In the genomic region with DNA sequence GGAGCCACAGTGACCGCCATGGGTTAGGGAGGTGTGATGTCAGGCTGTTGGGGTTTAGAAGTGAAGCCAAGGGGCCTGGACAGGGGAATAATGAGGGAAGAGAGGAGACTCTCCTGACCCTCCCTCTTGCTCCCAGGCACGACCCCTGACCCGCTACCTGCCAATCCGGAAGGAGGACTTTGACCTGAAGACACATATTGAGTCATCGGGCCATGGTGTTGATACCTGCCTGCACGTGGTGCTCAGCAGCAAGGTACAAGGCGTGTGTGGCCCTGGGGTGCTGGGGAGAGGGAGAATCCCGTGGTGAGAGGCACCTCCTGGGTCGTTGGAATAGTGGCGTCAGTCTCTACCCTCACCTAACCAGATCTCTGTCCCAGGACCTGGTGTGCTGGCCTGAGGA, we compare ENCODE assay signal across 20 cellular contexts. TPM values are rescaled to one million over a fixed set of nuclear protein-coding genes. Genes with fewer than 3 reads are reported as not detected.
DNase-seq lines count a peak whose midpoint lies in the region; ATAC-seq, FAIRE-seq and TF ChIP-seq lines count a peak whose summit lies in the region.
"Had no signal": no experiment of that assay in that cellular context is flagged by ENCODE, and none has a peak within 500 bp of the region (broad histone marks: within the 10 kb centered on the region; RNA-seq: fewer than 3 reads in every experiment).

No MANE protein-coding gene starts in this region.

- no peak overlapping the region for H3K4me2 ChIP-seq in HepG2 (ENCODE audit: low read depth, low read length)
- H3K4me2 ChIP-seq: PC-9 had no signal

- intact Hi-C loops in HepG2 (cut with micrococcal nuclease; ENCODE audit: unreplicated experiment): no loop called here

- in situ Hi-C loops in HepG2 (cut with HindIII; ENCODE audit: extremely low pct_ligation_motif_present, low pct_unique_long_range_greater_than_20kb): no loop called here

- H3K79me2 ChIP-seq in HepG2 (ENCODE audit: insufficient read depth, low read length): no peaks in the 10 kb centered on the region

- H3K36me3 ChIP-seq in Peyer's patch: peaks cover 0 to 75% (median 0%) of the 10 kb centered on the region in 3 donors
- H3K36me3 ChIP-seq in HepG2 (replicated peaks in 1 of 2; ENCODE audit: control insufficient read depth in 1 of 2, insufficient read depth in 2 of 2, low read length in 2 of 2): peaks cover 18 to 29% of the 10 kb centered on the region in 2 experiments; a peak in 4 of 5 replicates
- peaks cover 14 to 92% (median 80%) of the 10 kb centered on the region in 5 donors for H3K36me3 ChIP-seq in subcutaneous abdominal adipose tissue (ENCODE audit: control insufficient read depth in 5 of 5, insufficient read depth in 5 of 5, low read length in 5 of 5)

- H3K27ac ChIP-seq in Peyer's patch: peak overlapping the region in 1 of 4 donors; percentile 44
- no peak overlapping the region for H3K27ac ChIP-seq in coronary artery
- H3K27ac ChIP-seq in HepG2 (ENCODE audit: extremely low read length, insufficient read depth, low read length): no peak overlapping the region
- H3K27ac ChIP-seq in subcutaneous abdominal adipose tissue (ENCODE audit: low read depth, low read length): peak overlapping the region; percentile 91
- H3K27ac ChIP-seq: PC-9 had no signal

- no peak for TF ChIP-seq RAD21 in HepG2 (CRISPR knock-in tag; IDR thresholded peaks at IDR 0.05)

- H3K9me3 ChIP-seq in Peyer's patch (no peaks in the 10 kb centered on the region), HepG2 (ENCODE audit: low read length) (no peaks in the 10 kb centered on the region), subcutaneous abdominal adipose tissue (ENCODE audit: control insufficient read depth in 5 of 5, low read length in 5 of 5) (no peaks in the 10 kb centered on the region)
- H3K9me3 ChIP-seq: BE2C had no signal

- no peak overlapping the region for H2AFZ ChIP-seq in HepG2 (ENCODE audit: low read length)
- H2AFZ ChIP-seq: PC-9 had no signal

- no peak for FAIRE-seq in HepG2 (lab: Jason Lieb, UNC)

- POLR2A ChIA-PET in HepG2 (lab: Yijun Ruan, JAX): no interaction called here

- no peak overlapping the region for H3K4me3 ChIP-seq in Peyer's patch
- no peak overlapping the region for H3K4me3 ChIP-seq in coronary artery
- no peak overlapping the region for H3K4me3 ChIP-seq in HepG2 (replicated peaks in 1 of 3; ENCODE audit: insufficient read depth in 1 of 3, low read depth in 2 of 3, low read length in 3 of 3)
- no peak overlapping the region for H3K4me3 ChIP-seq in subcutaneous abdominal adipose tissue (ENCODE audit: low read depth in 1 of 5, low read length in 5 of 5)
- H3K4me3 ChIP-seq: PC-9 had no signal

- H3K27me3 ChIP-seq in Peyer's patch: no peaks in the 10 kb centered on the region
- no peaks in the 10 kb centered on the region for H3K27me3 ChIP-seq in HepG2 (ENCODE audit: control insufficient read depth in 1 of 2, insufficient read depth in 2 of 2, low read length in 2 of 2)
- no peaks in the 10 kb centered on the region for H3K27me3 ChIP-seq in subcutaneous abdominal adipose tissue (ENCODE audit: control insufficient read depth in 5 of 5, insufficient read depth in 4 of 5, low read length in 5 of 5)
- H3K27me3 ChIP-seq: BE2C had no signal

- ATAC-seq in HepG2 (peak; percentile 65), HG03442 (IDR thresholded peaks at IDR 0.05; ENCODE audit: unreplicated experiment) (no peak)

- H3K9ac ChIP-seq in HepG2 (ENCODE audit: insufficient read depth, low read depth, low read length) (no peak overlapping the region), subcutaneous abdominal adipose tissue (ENCODE audit: low read length in 5 of 5) (peak overlapping the region in 1 of 5 donors; percentile 3)

- no peak for TF ChIP-seq POLR2A in Peyer's patch (IDR thresholded peaks at IDR 0.05)
- TF ChIP-seq POLR2A in HepG2 (IDR thresholded peaks at IDR 0.05; ENCODE audit: insufficient read depth in 1 of 2, low read depth in 2 of 2, low read length in 2 of 2): no peak

- WGBS in HepG2 (ENCODE audit: low lambda C conversion rate): 60% methylated on average over 10 of the region's 10 CpGs

- CTCF ChIA-PET in HepG2 (lab: Yijun Ruan, JAX; ENCODE audit: low intra/inter-chr PET ratio, low total read pairs): no interaction called here

- TF ChIP-seq CTCF in Peyer's patch (IDR thresholded peaks at IDR 0.05) (no peak), coronary artery (IDR thresholded peaks at IDR 0.05) (no peak), HepG2 (CRISPR knock-in tag; IDR thresholded peaks at IDR 0.05) (no peak)

- H3K4me1 ChIP-seq in Peyer's patch: peaks cover 0 to 9% (median 0%) of the 10 kb centered on the region in 4 donors
- peaks cover 22% of the 10 kb centered on the region for H3K4me1 ChIP-seq in HepG2 (ENCODE audit: insufficient read depth, low read length)
- peaks cover 19 to 39% (median 36%) of the 10 kb centered on the region in 5 donors for H3K4me1 ChIP-seq in subcutaneous abdominal adipose tissue (ENCODE audit: control insufficient read depth in 5 of 5, insufficient read depth in 5 of 5, low read length in 5 of 5)
- H3K4me1 ChIP-seq: BE2C had no signal

- H4K20me1 ChIP-seq in HepG2 (ENCODE audit: insufficient read depth, low read length): no peaks in the 10 kb centered on the region

- peak in 1 of 2 experiments; percentile 38; a peak in 1 of 4 replicates for TF ChIP-seq EP300 in HepG2 (IDR thresholded peaks at IDR 0.05; ENCODE audit: low read depth in 2 of 2, low read length in 2 of 2)
- TF ChIP-seq EP300 in HepG2 (CRISPR knock-in tag; IDR thresholded peaks at IDR 0.05; ENCODE audit: borderline replicate concordance): no peak

- BruUV-seq in HepG2 (replicated peaks; lab: Mats Ljungman, UMichigan): no TSS peak

- peak in 2 of 3 donors; percentile 68 to 79 for DNase-seq in Peyer's patch
- DNase-seq in coronary artery (ENCODE audit: low spot score): peak; percentile 68
- DNase-seq in HepG2 (ENCODE audit: low spot score): peak; percentile 34
- no peak for DNase-seq in stimulated activated CD4-positive, alpha-beta T cell treated with anti-CD3 and anti-CD28 coated beads, Interleukin-12 subunit alpha, Interleukin-12 subunit beta, amount 100 ng/mL, for 4 hours
- no peak for DNase-seq in NCI-H2029 treated with DMSO at 0.1 percent for 48 hours (lab: John Stamatoyannopoulos, UW)
- DNase-seq: BE2C, DMS79, H7, KBM-7, MM.1S, NCI-H1048, NCI-H1417 treated with DMSO at 0.1 percent for 48 hours, NCI-H1930, NCI-H2227 treated with DMSO at 0.1 percent for 48 hours, NCI-H510A, NCI-H748 treated with DMSO at 0.1 percent for 48 hours, PC-9 had no signal

TF ChIP-seq in HepG2, 621 proteins besides CTCF, POLR2A, EP300 and RAD21 (continues in another document):
- TF ChIP-seq ZNF678 (CRISPR knock-in tag; IDR thresholded peaks at IDR 0.05): no peak

RNA-seq across cellular contexts. Expression of a gene that starts 29.5 kb away (rescaled TPM):
- total RNA-seq in Peyer's patch (10 to 100 TPM; 18.9 to 53.4 (median 32.6) TPM), HepG2 (2016; rRNA removed; fragmentation: Illumina TruSeq; extraction: Trizol) (0.46 and 0.86 TPM in 2 replicates)
- total RNA-seq in HepG2 (2016; cell fraction: cytosol; rRNA removed; fragmentation: Illumina TruSeq; extraction: Trizol; ENCODE audit: low read depth): 0.51 and 0.71 TPM in 2 replicates
- 0.13 and 1.3 TPM in 2 replicates for total RNA-seq in HepG2 (2016; cell fraction: insoluble cytoplasmic fraction; rRNA removed; fragmentation: Illumina TruSeq; extraction: Trizol)
- total RNA-seq in HepG2 (2016; cell fraction: membrane; rRNA removed; fragmentation: Illumina TruSeq; extraction: Trizol): 0.24 and 0.59 TPM in 2 replicates
- total RNA-seq in HepG2 (2016; cell fraction: nucleus; rRNA removed; fragmentation: Illumina TruSeq; extraction: Trizol): 1.1 and 2.0 TPM in 2 replicates
- polyA plus RNA-seq in HepG2 (2011; rRNA removed): 0.50 and 0.53 TPM in 2 replicates
- 0.09 and 0.11 TPM in 2 replicates for polyA plus RNA-seq in HepG2 (2011; cell fraction: cytosol; rRNA removed)
- 2.1 and 2.9 TPM in 2 replicates for polyA plus RNA-seq in HepG2 (2011; cell fraction: nucleus; rRNA removed)
- 0.63 and 1.1 TPM in 2 replicates for polyA plus RNA-seq in HepG2 (2012)
- 0.17 and 0.23 TPM in 2 replicates for polyA plus RNA-seq in HepG2 (2016; cell fraction: cytosol; fragmentation: Illumina TruSeq; extraction: Trizol; ENCODE audit: low read depth)
- polyA plus RNA-seq in HepG2 (2016; cell fraction: insoluble cytoplasmic fraction; fragmentation: Illumina TruSeq; extraction: Trizol; ENCODE audit: low read depth): 0.19 and 0.55 TPM in 2 replicates
- 0.40 and 0.50 TPM in 2 replicates for polyA plus RNA-seq in HepG2 (2016; cell fraction: membrane; fragmentation: Illumina TruSeq; extraction: Trizol; ENCODE audit: low read depth)
- 2.4 and 2.9 TPM in 2 replicates for polyA plus RNA-seq in HepG2 (2016; cell fraction: nucleus; fragmentation: Illumina TruSeq; extraction: Trizol; ENCODE audit: insufficient read depth, low read depth)
- 0.76 TPM in 1 of 2 replicates, not detected in the other for polyA minus RNA-seq in HepG2 (2011; rRNA and poly(A)+ RNA removed; ENCODE audit: low replicate concordance)
- polyA minus RNA-seq in HepG2 (2011; cell fraction: cytosol; rRNA and poly(A)+ RNA removed): not detected in 2 replicates
- 2.3 and 3.2 TPM in 2 replicates for polyA minus RNA-seq in HepG2 (2011; cell fraction: nucleus; rRNA and poly(A)+ RNA removed)
- total RNA-seq: A673, H7, PC-9 had no signal

RNA-seq across cellular contexts. Expression of a gene that starts 42.5 kb away (rescaled TPM):
- total RNA-seq in Peyer's patch: 100 to 1,000 TPM in 2 of 4 donors, 10 to 100 TPM in 2; 32.4 to 380 (median 93.8) TPM
- total RNA-seq in HepG2 (2016; rRNA removed; fragmentation: Illumina TruSeq; extraction: Trizol): 9.9 and 13.8 TPM in 2 replicates
- total RNA-seq in HepG2 (2016; cell fraction: cytosol; rRNA removed; fragmentation: Illumina TruSeq; extraction: Trizol; ENCODE audit: low read depth): 3.6 and 5.0 TPM in 2 replicates
- 7.9 and 11.9 TPM in 2 replicates for total RNA-seq in HepG2 (2016; cell fraction: insoluble cytoplasmic fraction; rRNA removed; fragmentation: Illumina TruSeq; extraction: Trizol)
- 7.7 and 8.9 TPM in 2 replicates for total RNA-seq in HepG2 (2016; cell fraction: membrane; rRNA removed; fragmentation: Illumina TruSeq; extraction: Trizol)
- 12.4 and 22.0 TPM in 2 replicates for total RNA-seq in HepG2 (2016; cell fraction: nucleus; rRNA removed; fragmentation: Illumina TruSeq; extraction: Trizol)
- polyA plus RNA-seq in HepG2 (2011; rRNA removed): 14.2 and 18.3 TPM in 2 replicates
- polyA plus RNA-seq in HepG2 (2011; cell fraction: cytosol; rRNA removed): 9.1 and 10.7 TPM in 2 replicates
- polyA plus RNA-seq in HepG2 (2011; cell fraction: nucleus; rRNA removed): 57.1 and 61.1 TPM in 2 replicates
- polyA plus RNA-seq in HepG2 (2012): 7.5 and 8.6 TPM in 2 replicates
- 1.4 TPM in 2 replicates for polyA plus RNA-seq in HepG2 (2016; cell fraction: cytosol; fragmentation: Illumina TruSeq; extraction: Trizol; ENCODE audit: low read depth)
- 7.3 and 8.6 TPM in 2 replicates for polyA plus RNA-seq in HepG2 (2016; cell fraction: insoluble cytoplasmic fraction; fragmentation: Illumina TruSeq; extraction: Trizol; ENCODE audit: low read depth)
- 2.1 and 2.9 TPM in 2 replicates for polyA plus RNA-seq in HepG2 (2016; cell fraction: membrane; fragmentation: Illumina TruSeq; extraction: Trizol; ENCODE audit: low read depth)
- 34.7 and 36.2 TPM in 2 replicates for polyA plus RNA-seq in HepG2 (2016; cell fraction: nucleus; fragmentation: Illumina TruSeq; extraction: Trizol; ENCODE audit: insufficient read depth, low read depth)
- 17.4 and 33.6 TPM in 2 replicates for polyA minus RNA-seq in HepG2 (2011; rRNA and poly(A)+ RNA removed; ENCODE audit: low replicate concordance)
- 12.5 and 14.8 TPM in 2 replicates for polyA minus RNA-seq in HepG2 (2011; cell fraction: cytosol; rRNA and poly(A)+ RNA removed)
- polyA minus RNA-seq in HepG2 (2011; cell fraction: nucleus; rRNA and poly(A)+ RNA removed): 33.9 and 34.2 TPM in 2 replicates

Comparison
In these comparisons a context has a peak if more than half of its experiments do, and no peak if none do; other contexts are left out.
1. DNase-seq: peak in Peyer's patch (2 of 3), coronary artery (single experiment) and HepG2 (single experiment); none in stimulated activated CD4-positive, alpha-beta T cell treated with anti-CD3 and anti-CD28 coated beads, Interleukin-12 subunit alpha, Interleukin-12 subunit beta, amount 100 ng/mL, for 4 hours (single experiment) and NCI-H2029 treated with DMSO at 0.1 percent for 48 hours (single experiment).
2. RNA of a gene that starts 29.5 kb away (total RNA-seq): 18.9 to 53.4 TPM in Peyer's patch; 0.13 to 2.0 TPM in HepG2; every median in the first group is over 4 times any median in the second.